In genomic region chr4:186204103-186204559, GRCh38 we compare ENCODE assay signal across 8 cellular contexts. TPM values are rescaled to one million over a fixed set of nuclear protein-coding genes. Genes with fewer than 3 reads are reported as not detected.
DNase-seq lines count a peak whose midpoint lies in the region; ATAC-seq and TF ChIP-seq lines count a peak whose summit lies in the region.

No MANE protein-coding gene starts in this region.

- H3K27me3 Mint-ChIP-seq in Caco-2 (ENCODE audit: insufficient read depth, unreplicated experiment), result no peaks in the 10 kb centered on the region
- no peaks in the 10 kb centered on the region for H3K27me3 Mint-ChIP-seq in mesothelial cell of epicardium (ENCODE audit: low read depth)

- no peaks in the 10 kb centered on the region for H3K36me3 ChIP-seq in Caco-2 (ENCODE audit: control insufficient read depth, insufficient read depth, low read length)

- CTCF ChIA-PET in Caco-2 (lab: Charles Lee), result interaction anchor here (0.7 kb wide), 2 partner anchors 104 to 485 kb away, joined by 3 to 7 read pairs; no protein-coding TSS in a partner anchor

- peaks cover 12% of the 10 kb centered on the region for H3K36me3 Mint-ChIP-seq in Caco-2 (ENCODE audit: insufficient read depth, unreplicated experiment)
- peaks cover 4% of the 10 kb centered on the region for H3K36me3 Mint-ChIP-seq in mesothelial cell of epicardium

- no peaks in the 10 kb centered on the region for H3K9me3 Mint-ChIP-seq in Caco-2 (ENCODE audit: unreplicated experiment)
- peaks cover 6% of the 10 kb centered on the region for H3K9me3 Mint-ChIP-seq in mesothelial cell of epicardium

- ATAC-seq in HG03095 (IDR thresholded peaks at IDR 0.05; ENCODE audit: unreplicated experiment), result peak; percentile 40

- TF ChIP-seq CTCF in Caco-2 (IDR thresholded peaks at IDR 0.05; ENCODE audit: insufficient read depth in 1 of 2, low read depth in 1 of 2, low read length in 1 of 2, severe bottlenecking in 1 of 2, unreplicated experiment in 1 of 2) (no peak), mesothelial cell of epicardium (IDR thresholded peaks at IDR 0.05; ENCODE audit: unreplicated experiment) (no peak)

- H3K4me1 Mint-ChIP-seq in Caco-2 (ENCODE audit: low read depth, unreplicated experiment), result peaks cover 18% of the 10 kb centered on the region
- peaks cover 12% of the 10 kb centered on the region for H3K4me1 Mint-ChIP-seq in mesothelial cell of epicardium

- H3K4me3 ChIP-seq in Caco-2 (ENCODE audit: low read depth, low read length), result peak overlapping the region; percentile 41

- peak; percentile 85 to 91 for DNase-seq in Caco-2
- peak; percentile 64 for DNase-seq in activated T-cell treated with anti-CD3 and anti-CD28 coated beads for 48 hours (ENCODE audit: low read depth)
- DNase-seq in mesothelial cell of epicardium (ENCODE audit: low spot score in 2 of 2, unreplicated experiment in 2 of 2), result no peak
- no peak for DNase-seq in NCI-H2029 treated with DMSO at 0.1 percent for 48 hours (lab: John Stamatoyannopoulos, UW)
- no peak for DNase-seq in NCI-H2171 (lab: John Stamatoyannopoulos, UW)
- DNase-seq in ecto neural progenitor cell (ENCODE audit: low spot score), result no peak
- no peak for DNase-seq in HuH-7.5 (ENCODE audit: low spot score)

- H3K27me3 ChIP-seq in Caco-2 (replicated peaks; ENCODE audit: control insufficient read depth, insufficient read depth, low read length), result no peaks in the 10 kb centered on the region

- no TSS peak for BruUV-seq in Caco-2 (replicated peaks; lab: Mats Ljungman, UMichigan)

- POLR2A ChIA-PET in Caco-2 (lab: Charles Lee), result no interaction called here

- intact Hi-C loops in Caco-2 (cut with micrococcal nuclease; ENCODE audit: unreplicated experiment), result no loop called here

- no peaks in the 10 kb centered on the region for H3K9me3 ChIP-seq in Caco-2

- no peaks in the 10 kb centered on the region; the same call in 1 of the 2 replicates for H3K4me1 ChIP-seq in Caco-2

- H3K4me3 Mint-ChIP-seq in Caco-2 (ENCODE audit: unreplicated experiment) (peak overlapping the region; percentile 83), mesothelial cell of epicardium (no peak overlapping the region)

- H3K27ac Mint-ChIP-seq in Caco-2 (ENCODE audit: unreplicated experiment), result peak overlapping the region; percentile 91
- peak overlapping the region; percentile 22 for H3K27ac Mint-ChIP-seq in mesothelial cell of epicardium

RNA-seq across cellular contexts. Expression of gene CYP4V2, which starts 12.8 kb away (rescaled TPM):
- total RNA-seq in Caco-2 (2022) (2.1 and 2.7 TPM in 2 replicates), mesothelial cell of epicardium (4.0 to 4.7 TPM (median 4.5 TPM) in 3 replicates)

RNA-seq across cellular contexts. Expression of gene KLKB1, which starts 23.2 kb away (rescaled TPM):
- total RNA-seq in Caco-2 (2022), result not detected in 2 replicates
- not detected in 3 replicates for total RNA-seq in mesothelial cell of epicardium

Comparison
In these comparisons a context has a peak if more than half of its experiments do, and no peak if none do; other contexts are left out.
1. DNase-seq: peak in Caco-2 (2 of 2) and activated T-cell treated with anti-CD3 and anti-CD28 coated beads for 48 hours (single experiment); none in mesothelial cell of epicardium (0 of 2), NCI-H2029 treated with DMSO at 0.1 percent for 48 hours (single experiment), NCI-H2171 (single experiment), ecto neural progenitor cell (single experiment) and HuH-7.5 (single experiment).